Comparison of ENCODE assay signal across 18 cellular contexts in genomic region chr6:129324345-129324744, GRCh38.
DNase-seq lines count a peak whose midpoint lies in the region; ATAC-seq and TF ChIP-seq lines count a peak whose summit lies in the region.
"Had no signal": no experiment of that assay in that cellular context is flagged by ENCODE, and none has a peak within 500 bp of the region (broad histone marks: within the 10 kb centered on the region; RNA-seq: fewer than 3 reads in every experiment).

No MANE protein-coding gene starts in this region.

- in situ Hi-C loops in Panc1 (cut with HindIII; ENCODE audit: low pct_unique_long_range_greater_than_20kb, low sequenced_read_pairs): no loop called here

- no peak for ATAC-seq in Panc1
- ATAC-seq in mucosa of descending colon: peak; percentile 59
- ATAC-seq in HG03521 (IDR thresholded peaks at IDR 0.05; ENCODE audit: unreplicated experiment): no peak
- ATAC-seq: CD8-positive, alpha-beta T cell; GM23338; HCT116 had no signal

- TF ChIP-seq CTCF in Panc1 (IDR thresholded peaks at IDR 0.05): no peak
- TF ChIP-seq CTCF in mucosa of descending colon (IDR thresholded peaks at IDR 0.05): no peak

- H3K27ac ChIP-seq in Panc1 (ENCODE audit: low read length): peak overlapping the region; percentile 68; the same call in 1 of the 2 replicates
- H3K27ac ChIP-seq: 22Rv1, BLaER1, C4-2B had no signal

- CTCF ChIA-PET in Panc1 (lab: Charles Lee): no interaction called here

- BruUV-seq in Panc1 (replicated peaks; lab: Mats Ljungman, UMichigan): no TSS peak

- no peaks in the 10 kb centered on the region for H3K27me3 ChIP-seq in Panc1 (ENCODE audit: control insufficient read depth, insufficient read depth, low read length)
- H3K27me3 ChIP-seq: BLaER1 had no signal

- DNase-seq in NCI-H526 (lab: John Stamatoyannopoulos, UW) (peak; percentile 21 to 33), NCI-H526 treated with DMSO at 0.1 percent for 48 hours (lab: John Stamatoyannopoulos, UW) (no peak), Panc1 (ENCODE audit: low read depth, low spot score) (no peak), mucosa of descending colon (no peak), RPMI8226 (no peak)
- DNase-seq: Caco-2; CD4-positive, CD25-positive, alpha-beta regulatory T cell; CD8-positive, alpha-beta T cell; DMS153; DND-41; H9; HFFc6 had no signal

- H3K36me3 ChIP-seq in Panc1 (ENCODE audit: control insufficient read depth, insufficient read depth, low read length): no peaks in the 10 kb centered on the region
- no peaks in the 10 kb centered on the region for H3K36me3 ChIP-seq in mucosa of descending colon (ENCODE audit: low read depth)
- H3K36me3 ChIP-seq: BLaER1 had no signal

- H3K9me3 ChIP-seq in Panc1 (ENCODE audit: control insufficient read depth, insufficient read depth, low read depth, low read length): no peaks in the 10 kb centered on the region
- H3K9me3 ChIP-seq in mucosa of descending colon: no peaks in the 10 kb centered on the region
- H3K9me3 ChIP-seq: BLaER1, Caco-2 had no signal

- POLR2A ChIA-PET in Panc1 (lab: Charles Lee): no interaction called here

- H3K4me3 ChIP-seq in Panc1 (ENCODE audit: low read depth in 2 of 2, low read length in 2 of 2): no peak overlapping the region
- no peak overlapping the region for H3K4me3 ChIP-seq in mucosa of descending colon
- H3K4me3 ChIP-seq: BLaER1, GM23338 had no signal

- intact Hi-C loops in Panc1 (cut with micrococcal nuclease; ENCODE audit: unreplicated experiment): no loop called here
- intact Hi-C loops in mucosa of descending colon (cut with DNase I, micrococcal nuclease): no loop called here

- H3K4me1 ChIP-seq in Panc1 (ENCODE audit: control insufficient read depth, insufficient read depth, low read length): no peaks in the 10 kb centered on the region; the same call in 1 of the 2 replicates
- H3K4me1 ChIP-seq in mucosa of descending colon (ENCODE audit: low read depth): no peaks in the 10 kb centered on the region
- H3K4me1 ChIP-seq: BLaER1, Caco-2 had no signal

Comparison
In these comparisons a context has a peak if more than half of its experiments do, and no peak if none do; other contexts are left out.
1. DNase-seq: peak in NCI-H526 (2 of 2); none in NCI-H526 treated with DMSO at 0.1 percent for 48 hours (single experiment), Panc1 (single experiment), mucosa of descending colon (0 of 3) and RPMI8226 (single experiment).